Comparison of ENCODE assay signal across 8 cellular contexts in genomic region chr17:64778367-64779290, GRCh38.
DNase-seq lines count a peak whose midpoint lies in the region; ATAC-seq and TF ChIP-seq lines count a peak whose summit lies in the region.

No MANE protein-coding gene starts in this region.

- H3K36me3 Mint-ChIP-seq in activated CD4-positive, alpha-beta T cell treated with anti-CD3 and anti-CD28 coated beads for 36 hours (ENCODE audit: low read depth): no peaks in the 10 kb centered on the region
- peaks cover 13% of the 10 kb centered on the region for H3K36me3 Mint-ChIP-seq in activated CD4-positive, alpha-beta T cell treated with anti-CD3 and anti-CD28 coated beads, Interleukin-2, amount 10 ng/mL, durations not matched to agents 7 days and 5 days (ENCODE audit: low read depth)
- peaks cover 21% of the 10 kb centered on the region for H3K36me3 Mint-ChIP-seq in activated CD4-positive, alpha-beta memory T cell treated with anti-CD3 and anti-CD28 coated beads, Interleukin-2, amount 10 ng/mL, durations not matched to agents 7 days and 5 days (ENCODE audit: low read depth)

- no peak overlapping the region for H3K27ac Mint-ChIP-seq in activated CD4-positive, alpha-beta T cell treated with anti-CD3 and anti-CD28 coated beads for 36 hours
- H3K27ac Mint-ChIP-seq in activated CD4-positive, alpha-beta T cell treated with anti-CD3 and anti-CD28 coated beads, Interleukin-2, amount 10 ng/mL, durations not matched to agents 7 days and 5 days: no peak overlapping the region
- H3K27ac Mint-ChIP-seq in activated CD4-positive, alpha-beta memory T cell treated with anti-CD3 and anti-CD28 coated beads, Interleukin-2, amount 10 ng/mL, durations not matched to agents 7 days and 5 days: no peak overlapping the region

- H3K27me3 Mint-ChIP-seq in activated CD4-positive, alpha-beta T cell treated with anti-CD3 and anti-CD28 coated beads for 36 hours: peaks cover 19% of the 10 kb centered on the region
- peaks cover 16% of the 10 kb centered on the region for H3K27me3 Mint-ChIP-seq in activated CD4-positive, alpha-beta T cell treated with anti-CD3 and anti-CD28 coated beads, Interleukin-2, amount 10 ng/mL, durations not matched to agents 7 days and 5 days
- H3K27me3 Mint-ChIP-seq in activated CD4-positive, alpha-beta memory T cell treated with anti-CD3 and anti-CD28 coated beads, Interleukin-2, amount 10 ng/mL, durations not matched to agents 7 days and 5 days: peaks cover 1% of the 10 kb centered on the region

- POLR2A ChIA-PET in activated CD4-positive, alpha-beta T cell treated with anti-CD3 and anti-CD28 coated beads for 36 hours (lab: Charles Lee): interaction anchor here (0.6 kb wide), 1 partner anchor 281 kb away, joined by 4 read pairs; no protein-coding TSS in a partner anchor
- POLR2A ChIA-PET in activated CD4-positive, alpha-beta T cell treated with anti-CD3 and anti-CD28 coated beads, Interleukin-2, amount 10 ng/mL, durations not matched to agents 7 days and 5 days (lab: Charles Lee): no interaction called here
- POLR2A ChIA-PET in activated CD4-positive, alpha-beta memory T cell treated with anti-CD3 and anti-CD28 coated beads, Interleukin-2, amount 10 ng/mL, durations not matched to agents 7 days and 5 days (lab: Charles Lee): interaction anchor here (0.6 to 1.6 kb wide), 3 partner anchors 11 to 273 kb away, joined by 3 to 4 read pairs (median 3); no protein-coding TSS in a partner anchor

- H3K4me3 Mint-ChIP-seq in activated CD4-positive, alpha-beta T cell treated with anti-CD3 and anti-CD28 coated beads for 36 hours: peak overlapping the region; percentile 23
- no peak overlapping the region for H3K4me3 Mint-ChIP-seq in activated CD4-positive, alpha-beta T cell treated with anti-CD3 and anti-CD28 coated beads, Interleukin-2, amount 10 ng/mL, durations not matched to agents 7 days and 5 days
- H3K4me3 Mint-ChIP-seq in activated CD4-positive, alpha-beta memory T cell treated with anti-CD3 and anti-CD28 coated beads, Interleukin-2, amount 10 ng/mL, durations not matched to agents 7 days and 5 days: no peak overlapping the region

- H3K4me3 ChIP-seq in retinal pigment epithelial cell (ENCODE audit: low read length): peak overlapping the region; percentile 16

- ATAC-seq in activated CD4-positive, alpha-beta T cell treated with anti-CD3 and anti-CD28 coated beads for 36 hours: no peak
- ATAC-seq in left cardiac atrium: peak in 1 of 2 donors; percentile 0
- no peak for ATAC-seq in HG03025 (IDR thresholded peaks at IDR 0.05; ENCODE audit: low FRiP score, unreplicated experiment)
- ATAC-seq in GM18870 (IDR thresholded peaks at IDR 0.05; ENCODE audit: unreplicated experiment): no peak
- ATAC-seq in GM18858 (IDR thresholded peaks at IDR 0.05; ENCODE audit: unreplicated experiment): no peak

- peaks cover 34% of the 10 kb centered on the region for H3K4me1 Mint-ChIP-seq in activated CD4-positive, alpha-beta T cell treated with anti-CD3 and anti-CD28 coated beads for 36 hours
- peaks cover 36% of the 10 kb centered on the region for H3K4me1 Mint-ChIP-seq in activated CD4-positive, alpha-beta T cell treated with anti-CD3 and anti-CD28 coated beads, Interleukin-2, amount 10 ng/mL, durations not matched to agents 7 days and 5 days
- peaks cover 47% of the 10 kb centered on the region for H3K4me1 Mint-ChIP-seq in activated CD4-positive, alpha-beta memory T cell treated with anti-CD3 and anti-CD28 coated beads, Interleukin-2, amount 10 ng/mL, durations not matched to agents 7 days and 5 days

- CTCF ChIA-PET in activated CD4-positive, alpha-beta T cell treated with anti-CD3 and anti-CD28 coated beads for 36 hours (lab: Charles Lee): interaction anchor here (0.7 to 1.5 kb wide), 4 partner anchors 183 to 416 kb away, joined by 3 to 4 read pairs (median 3); no protein-coding TSS in a partner anchor
- CTCF ChIA-PET in activated CD4-positive, alpha-beta T cell treated with anti-CD3 and anti-CD28 coated beads, Interleukin-2, amount 10 ng/mL, durations not matched to agents 7 days and 5 days (lab: Charles Lee): interaction anchor here (2.1 kb wide), 1 partner anchor 15 kb away, joined by 6 read pairs; no protein-coding TSS in a partner anchor
- CTCF ChIA-PET in activated CD4-positive, alpha-beta memory T cell treated with anti-CD3 and anti-CD28 coated beads, Interleukin-2, amount 10 ng/mL, durations not matched to agents 7 days and 5 days (lab: Charles Lee): interaction anchor here (0.6 to 1.4 kb wide), 2 partner anchors 161 to 165 kb away, joined by 4 to 6 read pairs; no protein-coding TSS in a partner anchor

- peak; percentile 55 for DNase-seq in activated CD4-positive, alpha-beta T cell treated with anti-CD3 and anti-CD28 coated beads for 36 hours
- DNase-seq in activated CD4-positive, alpha-beta T cell treated with anti-CD3 and anti-CD28 coated beads, Interleukin-2, amount 10 ng/mL, durations not matched to agents 7 days and 5 days: no peak
- peak; percentile 30 for DNase-seq in activated CD4-positive, alpha-beta memory T cell treated with anti-CD3 and anti-CD28 coated beads, Interleukin-2, amount 10 ng/mL, durations not matched to agents 7 days and 5 days
- DNase-seq in left cardiac atrium (peak; percentile 37), retinal pigment epithelial cell (ENCODE audit: low read depth) (no peak)

- no peak for TF ChIP-seq CTCF in retinal pigment epithelial cell (conservative IDR thresholded peaks at IDR 0.05; ENCODE audit: low read depth, low read length)

- H3K9me3 Mint-ChIP-seq in activated CD4-positive, alpha-beta T cell treated with anti-CD3 and anti-CD28 coated beads for 36 hours (ENCODE audit: low read depth): no peaks in the 10 kb centered on the region
- H3K9me3 Mint-ChIP-seq in activated CD4-positive, alpha-beta T cell treated with anti-CD3 and anti-CD28 coated beads, Interleukin-2, amount 10 ng/mL, durations not matched to agents 7 days and 5 days: no peaks in the 10 kb centered on the region
- H3K9me3 Mint-ChIP-seq in activated CD4-positive, alpha-beta memory T cell treated with anti-CD3 and anti-CD28 coated beads, Interleukin-2, amount 10 ng/mL, durations not matched to agents 7 days and 5 days: no peaks in the 10 kb centered on the region

- intact Hi-C loops in activated CD4-positive, alpha-beta T cell treated with anti-CD3 and anti-CD28 coated beads for 36 hours (cut with DNase I, micrococcal nuclease): loop anchor here (2.0 to 10.0 kb wide), 3 partner anchors 56 to 322 kb away; no protein-coding TSS in a partner anchor
- intact Hi-C loops in left cardiac atrium (cut with DNase I): no loop called here

Comparison
In these comparisons a context has a peak if more than half of its experiments do, and no peak if none do; other contexts are left out.
1. DNase-seq: peak in activated CD4-positive, alpha-beta T cell treated with anti-CD3 and anti-CD28 coated beads for 36 hours (single experiment), activated CD4-positive, alpha-beta memory T cell treated with anti-CD3 and anti-CD28 coated beads, Interleukin-2, amount 10 ng/mL, durations not matched to agents 7 days and 5 days (single experiment) and left cardiac atrium (single experiment); none in activated CD4-positive, alpha-beta T cell treated with anti-CD3 and anti-CD28 coated beads, Interleukin-2, amount 10 ng/mL, durations not matched to agents 7 days and 5 days (single experiment) and retinal pigment epithelial cell (single experiment).
2. intact Hi-C loops: an anchor here in activated CD4-positive, alpha-beta T cell treated with anti-CD3 and anti-CD28 coated beads for 36 hours (2.0 to 10.0 kb wide); none called in left cardiac atrium.